21 cellular contexts compared by ENCODE assay signal in the genomic region with DNA sequence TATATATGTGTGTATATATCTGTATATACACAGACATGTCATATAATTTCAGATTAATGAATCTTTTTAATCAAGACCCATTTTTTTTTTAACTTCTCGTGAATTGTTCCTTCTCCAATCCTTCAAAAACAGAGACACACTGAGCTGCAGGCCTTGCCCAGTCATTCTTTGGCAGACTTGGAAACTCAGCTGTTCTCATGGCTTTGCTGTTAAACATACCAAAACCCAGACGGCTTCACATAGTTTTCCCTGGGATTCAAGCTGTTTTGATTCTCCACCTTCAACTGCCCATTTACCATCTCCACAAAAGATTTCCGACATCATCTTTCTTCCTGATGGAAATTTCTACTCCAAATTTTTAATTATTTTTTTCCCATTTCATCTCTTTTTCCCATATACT.
"Had no signal": no experiment of that assay in that cellular context is flagged by ENCODE, and none has a peak within 500 bp of the region (broad histone marks: within the 10 kb centered on the region; RNA-seq: fewer than 3 reads in every experiment).

No MANE protein-coding gene starts in this region.

- H3K4me3 ChIP-seq: coronary artery, hepatocyte, lung, psoas muscle, right lobe of liver, spleen, testis, tibial nerve had no signal

- DNase-seq: effector CD8-positive, alpha-beta T cell; foreskin melanocyte; head of caudate nucleus; left colon; left ventricle myocardium superior; mesenchymal stem cell; midbrain; naive thymus-derived CD4-positive, alpha-beta T cell; psoas muscle; retina; right lobe of liver; spleen; stimulated activated CD4-positive, alpha-beta T cell treated with anti-CD3 and anti-CD28 coated beads, Interleukin-15, amount 100 ng/mL, for 24 hours; stimulated activated CD4-positive, alpha-beta T cell treated with anti-CD3 and anti-CD28 coated beads, Interleukin-1b, Interleukin-23, amount 100 ng/mL, for 48 hours; stimulated activated CD4-positive, alpha-beta T cell treated with anti-CD3 and anti-CD28 coated beads, Interleukin-4, amount 100 ng/mL, for 24 hours; testis had no signal

- ATAC-seq: left colon; left ventricle myocardium superior; naive thymus-derived CD4-positive, alpha-beta T cell; psoas muscle; right lobe of liver; stimulated activated memory B cell treated with anti-CD40 and anti-IgM and Interleukin-4, amounts not matched to agents 10 μg/mL and 1 μg/mL and 100 μg/mL, for 72 hours had no signal
